In genomic region chr2:207328944-207329386, GRCh38 we compare ENCODE assay signal across 13 cellular contexts.
DNase-seq lines count a peak whose midpoint lies in the region; ATAC-seq and TF ChIP-seq lines count a peak whose summit lies in the region.
"Had no signal": no experiment of that assay in that cellular context is flagged by ENCODE, and none has a peak within 500 bp of the region (broad histone marks: within the 10 kb centered on the region; RNA-seq: fewer than 3 reads in every experiment).

No MANE protein-coding gene starts in this region.

- in situ Hi-C loops in mammary epithelial cell (cut with MboI; ENCODE audit: low sequenced_read_pairs in 2 of 2), result no loop called here

- dilution Hi-C loops in mammary epithelial cell (cut with HindIII; ENCODE audit: low sequenced_read_pairs), result no loop called here

- CTCF ChIA-PET in mammary epithelial cell (lab: Charles Lee; ENCODE audit: low non-redundant PET), result no interaction called here

- H3K9ac ChIP-seq in mammary epithelial cell (ENCODE audit: insufficient read depth, low read length), result no peak overlapping the region

- intact Hi-C loops in mammary epithelial cell (cut with micrococcal nuclease), result no loop called here

- WGBS in mammary epithelial cell (ENCODE audit: low coverage, missing lambda C conversion rate), result 88% methylated on average over 1 of the region's 1 CpG

- H3K36me3 ChIP-seq in mammary epithelial cell (ENCODE audit: insufficient read depth, low read length), result no peaks in the 10 kb centered on the region
- H3K36me3 ChIP-seq: SJSA1, transverse colon had no signal

- H3K4me2 ChIP-seq in mammary epithelial cell (ENCODE audit: insufficient read depth, low read depth, low read length), result no peak overlapping the region

- peak overlapping the region; percentile 41 for H2AFZ ChIP-seq in mammary epithelial cell (ENCODE audit: low read depth, low read length)

- no peak for TF ChIP-seq CTCF in mammary epithelial cell (conservative IDR thresholded peaks at IDR 0.05 in 1 of 2, IDR thresholded peaks at IDR 0.05 in 1 of 2; ENCODE audit: extremely low read depth in 1 of 2, insufficient read depth in 1 of 2, low read depth in 1 of 2, low read length in 2 of 2)

- no peaks in the 10 kb centered on the region for H3K79me2 ChIP-seq in mammary epithelial cell (ENCODE audit: insufficient read depth, low read length)

- DNase-seq in DMS153 (lab: John Stamatoyannopoulos, UW) (peak; percentile 11), DMS153 treated with DMSO at 0.1 percent for 48 hours (lab: John Stamatoyannopoulos, UW; ENCODE audit: unreplicated experiment) (no peak), mammary epithelial cell (no peak), globus pallidus (ENCODE audit: low spot score) (no peak), putamen (ENCODE audit: low spot score) (no peak), islet precursor cell (no peak)
- DNase-seq: KBM-7, kidney glomerular epithelial cell, transverse colon had no signal

- H3K27me3 ChIP-seq in mammary epithelial cell (ENCODE audit: insufficient read depth, low read length), result no peaks in the 10 kb centered on the region
- H3K27me3 ChIP-seq: SJSA1, transverse colon had no signal

- H3K9me3 ChIP-seq in mammary epithelial cell (replicated peaks; ENCODE audit: insufficient read depth, low read length), result no peaks in the 10 kb centered on the region
- H3K9me3 ChIP-seq: SJSA1, transverse colon had no signal

- H3K4me3 ChIP-seq in mammary epithelial cell (replicated peaks in 1 of 3; ENCODE audit: insufficient read depth in 1 of 3, low read depth in 2 of 3, low read length in 3 of 3), result no peak overlapping the region
- H3K4me3 ChIP-seq: SJSA1, transverse colon had no signal

- BruUV-seq in mammary epithelial cell (replicated peaks; lab: Mats Ljungman, UMichigan), result no TSS peak

- no peaks in the 10 kb centered on the region for H4K20me1 ChIP-seq in mammary epithelial cell (ENCODE audit: insufficient read depth, low read length)

- no peak overlapping the region for H3K27ac ChIP-seq in mammary epithelial cell (ENCODE audit: insufficient read depth, low read depth, low read length)
- H3K27ac ChIP-seq: 22Rv1, SJSA1, transverse colon had no signal

- ATAC-seq in GM21423 (IDR thresholded peaks at IDR 0.05; ENCODE audit: unreplicated experiment) (peak; percentile 43), HG03196 (IDR thresholded peaks at IDR 0.05; ENCODE audit: unreplicated experiment) (peak; percentile 37)

- peaks cover 48% of the 10 kb centered on the region for H3K4me1 ChIP-seq in mammary epithelial cell (ENCODE audit: insufficient read depth, low read length)
- H3K4me1 ChIP-seq: transverse colon had no signal
